In the genomic region with DNA sequence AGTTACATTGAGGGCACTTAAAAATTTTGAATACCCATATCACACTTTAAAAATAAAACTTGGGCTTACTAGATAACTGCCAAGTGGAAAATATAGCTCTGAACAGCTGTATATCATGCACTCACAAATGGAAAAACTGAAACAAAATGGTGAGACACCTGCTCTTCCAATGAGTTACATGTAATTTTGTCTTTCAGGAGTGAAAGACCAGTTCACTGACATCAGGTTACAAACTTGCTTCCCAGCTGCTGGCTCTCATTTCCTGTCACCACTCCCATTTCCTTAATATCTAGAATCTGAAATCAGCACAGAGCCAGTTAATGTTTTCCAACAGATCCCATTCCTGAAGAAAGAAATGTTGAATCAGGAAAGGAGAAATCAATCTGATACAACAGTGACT, we compare ENCODE assay signal across 13 cellular contexts. TPM values are rescaled to one million over a fixed set of nuclear protein-coding genes. Genes with fewer than 3 reads are reported as not detected.
DNase-seq lines count a peak whose midpoint lies in the region; ATAC-seq, FAIRE-seq and TF ChIP-seq lines count a peak whose summit lies in the region.
"Had no signal": no experiment of that assay in that cellular context is flagged by ENCODE, and none has a peak within 500 bp of the region (broad histone marks: within the 10 kb centered on the region; RNA-seq: fewer than 3 reads in every experiment).

No MANE protein-coding gene starts in this region.

- no peak for TF ChIP-seq EP300 in upper lobe of left lung (IDR thresholded peaks at IDR 0.05)

- peaks cover 4 to 16% (median 12%) of the 10 kb centered on the region in 4 donors for H3K4me1 ChIP-seq in upper lobe of left lung
- H3K4me1 ChIP-seq: uterus had no signal

- H3K36me3 ChIP-seq in bronchial epithelial cell (ENCODE audit: control insufficient read depth, insufficient read depth, low read length) (peaks cover 19% of the 10 kb centered on the region), upper lobe of left lung (peaks cover 2 to 93% (median 30%) of the 10 kb centered on the region in 4 donors)
- H3K36me3 ChIP-seq: uterus had no signal

- H3K27me3 ChIP-seq in bronchial epithelial cell (ENCODE audit: control insufficient read depth, insufficient read depth, low read length): no peaks in the 10 kb centered on the region
- H3K27me3 ChIP-seq in upper lobe of left lung: no peaks in the 10 kb centered on the region
- H3K27me3 ChIP-seq: uterus had no signal

- TF ChIP-seq POLR2A in upper lobe of left lung (IDR thresholded peaks at IDR 0.05): no peak

- peak overlapping the region in 1 of 4 donors; percentile 57 for H3K27ac ChIP-seq in upper lobe of left lung
- H3K27ac ChIP-seq: uterus had no signal

- FAIRE-seq in bronchial epithelial cell (lab: Jason Lieb, UNC): no peak

- TF ChIP-seq CTCF in bronchial epithelial cell (IDR thresholded peaks at IDR 0.05; ENCODE audit: insufficient read depth, low read length, severe bottlenecking) (no peak), upper lobe of left lung (IDR thresholded peaks at IDR 0.05) (no peak), GM13977 (IDR thresholded peaks at IDR 0.05; ENCODE audit: extremely low read depth, insufficient read depth, missing control alignments) (no peak)

- peaks cover 89% of the 10 kb centered on the region for H3K36me3 Mint-ChIP-seq in stimulated activated naive CD8-positive, alpha-beta T cell treated with anti-CD3 and anti-CD28 coated beads, Interleukin-15, Interleukin-2, amounts not matched to agents 100 ng/mL and 50 ng/mL, for 24 hours (ENCODE audit: low read depth)

- DNase-seq in stimulated activated naive CD8-positive, alpha-beta T cell treated with anti-CD3 and anti-CD28 coated beads, Interleukin-15, amount 100 ng/mL, for 72 hours: no peak
- peak; percentile 9 for DNase-seq in bronchial epithelial cell (ENCODE audit: low read depth)
- DNase-seq in left kidney (ENCODE audit: low read depth, low spot score): peak; percentile 13
- no peak for DNase-seq in upper lobe of left lung
- no peak for DNase-seq in iPS-NIHi7 (ENCODE audit: extremely low spot score)
- no peak for DNase-seq in GM13977 (ENCODE audit: low spot score)
- DNase-seq: activated gamma-delta T cell, islet precursor cell, T-helper 1 cell, uterus had no signal

- H3K9me3 Mint-ChIP-seq in stimulated activated naive CD8-positive, alpha-beta T cell treated with anti-CD3 and anti-CD28 coated beads, Interleukin-15, Interleukin-2, amounts not matched to agents 100 ng/mL and 50 ng/mL, for 24 hours: no peaks in the 10 kb centered on the region
- H3K9me3 Mint-ChIP-seq in stimulated activated naive CD8-positive, alpha-beta T cell treated with anti-CD3 and anti-CD28 coated beads, Interleukin-15, amount 100 ng/mL, for 72 hours: no peaks in the 10 kb centered on the region
- H3K9me3 Mint-ChIP-seq: mesothelial cell of epicardium had no signal

- no peaks in the 10 kb centered on the region for H3K27me3 Mint-ChIP-seq in stimulated activated naive CD8-positive, alpha-beta T cell treated with anti-CD3 and anti-CD28 coated beads, Interleukin-15, Interleukin-2, amounts not matched to agents 100 ng/mL and 50 ng/mL, for 24 hours
- no peaks in the 10 kb centered on the region for H3K27me3 Mint-ChIP-seq in stimulated activated naive CD8-positive, alpha-beta T cell treated with anti-CD3 and anti-CD28 coated beads, Interleukin-15, amount 100 ng/mL, for 72 hours

- no peak overlapping the region for H3K4me3 ChIP-seq in bronchial epithelial cell (ENCODE audit: low read depth, low read length)
- H3K4me3 ChIP-seq in upper lobe of left lung: no peak overlapping the region
- H3K4me3 ChIP-seq: uterus had no signal

- H3K27ac Mint-ChIP-seq in stimulated activated naive CD8-positive, alpha-beta T cell treated with anti-CD3 and anti-CD28 coated beads, Interleukin-15, Interleukin-2, amounts not matched to agents 100 ng/mL and 50 ng/mL, for 24 hours: peak overlapping the region; percentile 61
- H3K27ac Mint-ChIP-seq in stimulated activated naive CD8-positive, alpha-beta T cell treated with anti-CD3 and anti-CD28 coated beads, Interleukin-15, amount 100 ng/mL, for 72 hours: peak overlapping the region in 1 of 2 donors; percentile 27
- H3K27ac Mint-ChIP-seq: mesothelial cell of epicardium had no signal

- ATAC-seq in stimulated activated naive CD8-positive, alpha-beta T cell treated with anti-CD3 and anti-CD28 coated beads, Interleukin-15, amount 100 ng/mL, for 72 hours: no peak
- ATAC-seq in upper lobe of left lung (ENCODE audit: low FRiP score in 2 of 2) (no peak), GM21786 (IDR thresholded peaks at IDR 0.05; ENCODE audit: unreplicated experiment) (no peak)

- peaks cover 32% of the 10 kb centered on the region for H3K4me1 Mint-ChIP-seq in stimulated activated naive CD8-positive, alpha-beta T cell treated with anti-CD3 and anti-CD28 coated beads, Interleukin-15, Interleukin-2, amounts not matched to agents 100 ng/mL and 50 ng/mL, for 24 hours (ENCODE audit: low read depth)
- peaks cover 44% of the 10 kb centered on the region for H3K4me1 Mint-ChIP-seq in stimulated activated naive CD8-positive, alpha-beta T cell treated with anti-CD3 and anti-CD28 coated beads, Interleukin-15, amount 100 ng/mL, for 72 hours
- H3K4me1 Mint-ChIP-seq: mesothelial cell of epicardium had no signal

- H3K9me3 ChIP-seq in upper lobe of left lung: no peaks in the 10 kb centered on the region
- H3K9me3 ChIP-seq: uterus had no signal

- H3K4me3 Mint-ChIP-seq in stimulated activated naive CD8-positive, alpha-beta T cell treated with anti-CD3 and anti-CD28 coated beads, Interleukin-15, Interleukin-2, amounts not matched to agents 100 ng/mL and 50 ng/mL, for 24 hours: no peak overlapping the region
- no peak overlapping the region for H3K4me3 Mint-ChIP-seq in stimulated activated naive CD8-positive, alpha-beta T cell treated with anti-CD3 and anti-CD28 coated beads, Interleukin-15, amount 100 ng/mL, for 72 hours
- H3K4me3 Mint-ChIP-seq: mesothelial cell of epicardium had no signal

- in situ Hi-C loops in GM13977 (cut with MboI; ENCODE audit: low pct_unique_long_range_greater_than_20kb, low sequenced_read_pairs, unreplicated experiment): no loop called here

RNA-seq across cellular contexts. Expression of a gene that starts 10.8 kb away (rescaled TPM):
- total RNA-seq in bronchial epithelial cell (30.6 and 35.5 TPM in 2 replicates), upper lobe of left lung (10 to 100 TPM; 34.7 to 73.9 (median 46.1) TPM)

RNA-seq across cellular contexts. Expression of a gene that starts 57.9 kb away (rescaled TPM):
- total RNA-seq in bronchial epithelial cell: 30.3 and 31.4 TPM in 2 replicates
- 10 to 100 TPM; 12.6 to 43.3 (median 26.4) TPM for total RNA-seq in upper lobe of left lung

Comparison
In these comparisons a context has a peak if more than half of its experiments do, and no peak if none do; other contexts are left out.
1. DNase-seq: peak in bronchial epithelial cell (single experiment) and left kidney (single experiment); none in stimulated activated naive CD8-positive, alpha-beta T cell treated with anti-CD3 and anti-CD28 coated beads, Interleukin-15, amount 100 ng/mL, for 72 hours (0 of 2), upper lobe of left lung (0 of 2), iPS-NIHi7 (single experiment) and GM13977 (single experiment).